In genomic region chr16:23387666-23388065, GRCh38 we compare ENCODE assay signal across 21 cellular contexts.
"Had no signal": no experiment of that assay in that cellular context is flagged by ENCODE, and none has a peak within 500 bp of the region (broad histone marks: within the 10 kb centered on the region; RNA-seq: fewer than 3 reads in every experiment).

No MANE protein-coding gene starts in this region.

- H3K27ac Mint-ChIP-seq: dendritic cell treated with granulocyte-macrophage colony-stimulating factor and Interleukin-4, amounts not matched to agents 40 ng/mL and 50 ng/mL, for 4 days; effector memory CD8-positive, alpha-beta T cell had no signal

- H3K27me3 ChIP-seq: esophagus muscularis mucosa, gastrocnemius medialis, heart right ventricle, spleen, stomach, transverse colon had no signal

- H3K27ac ChIP-seq: epithelial cell of prostate, esophagus muscularis mucosa, gastrocnemius medialis, heart right ventricle, left ventricle myocardium inferior, spleen, stomach, thoracic aorta, transverse colon had no signal

- H3K4me3 ChIP-seq: esophagus muscularis mucosa, gastrocnemius medialis, heart right ventricle, left ventricle myocardium inferior, spleen, stomach, thoracic aorta, transverse colon had no signal

- H3K4me1 Mint-ChIP-seq: naive thymus-derived CD4-positive, alpha-beta T cell; neural crest cell had no signal

- H3K9me3 Mint-ChIP-seq: dendritic cell treated with granulocyte-macrophage colony-stimulating factor and Interleukin-4, amounts not matched to agents 40 ng/mL and 50 ng/mL, for 4 days; effector memory CD8-positive, alpha-beta T cell; naive thymus-derived CD4-positive, alpha-beta T cell; neural crest cell had no signal

- DNase-seq: effector memory CD8-positive, alpha-beta T cell; gastrocnemius medialis; heart right ventricle; hypothalamus; islet precursor cell; left ventricle myocardium inferior; naive thymus-derived CD4-positive, alpha-beta T cell; stimulated activated CD4-positive, alpha-beta T cell treated with anti-CD3 and anti-CD28 coated beads, Interleukin-15, amount 100 ng/mL, for 24 hours; stimulated activated CD4-positive, alpha-beta T cell treated with anti-CD3 and anti-CD28 coated beads, Interleukin-2, amount 100 ng/mL, for 24 hours; stimulated activated CD4-positive, alpha-beta T cell treated with anti-CD3 and anti-CD28 coated beads, Interleukin-4, amount 100 ng/mL, for 4 hours; stimulated activated naive CD4-positive, alpha-beta T cell; stomach; substantia nigra; transverse colon had no signal

- H3K9me3 ChIP-seq: esophagus muscularis mucosa, gastrocnemius medialis, heart right ventricle, left ventricle myocardium inferior, spleen, stomach, thoracic aorta, transverse colon had no signal

- H3K4me1 ChIP-seq: esophagus muscularis mucosa, spleen, stomach had no signal

- H3K27me3 Mint-ChIP-seq: dendritic cell treated with granulocyte-macrophage colony-stimulating factor and Interleukin-4, amounts not matched to agents 40 ng/mL and 50 ng/mL, for 4 days; effector memory CD8-positive, alpha-beta T cell; naive thymus-derived CD4-positive, alpha-beta T cell had no signal

- ATAC-seq: effector memory CD8-positive, alpha-beta T cell; gastrocnemius medialis; heart right ventricle; naive thymus-derived CD4-positive, alpha-beta T cell; sciatic nerve had no signal

- H3K4me3 Mint-ChIP-seq: dendritic cell treated with granulocyte-macrophage colony-stimulating factor and Interleukin-4, amounts not matched to agents 40 ng/mL and 50 ng/mL, for 4 days; effector memory CD8-positive, alpha-beta T cell; naive thymus-derived CD4-positive, alpha-beta T cell; neural crest cell had no signal
